In the genomic region with DNA sequence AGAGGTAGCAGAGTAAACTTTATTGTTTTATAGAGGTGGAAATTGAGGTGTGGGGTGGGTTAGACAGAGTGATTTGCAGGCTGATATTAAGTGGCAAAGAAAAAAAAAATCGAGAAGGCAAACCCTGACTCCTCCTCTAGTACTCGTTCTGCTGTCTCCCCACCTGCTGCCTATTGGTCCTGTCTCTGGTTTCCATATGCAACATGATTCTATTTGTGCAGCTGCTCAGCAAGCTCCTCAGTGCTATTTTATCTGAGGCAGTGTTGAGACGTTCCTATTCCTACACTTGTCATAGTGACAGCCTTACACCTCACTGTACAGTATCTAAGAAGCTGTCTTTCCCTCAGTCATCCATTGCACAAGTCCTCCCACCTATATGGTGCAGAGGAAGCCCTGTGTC, we compare ENCODE assay signal across 19 cellular contexts.
"Had no signal": no experiment of that assay in that cellular context is flagged by ENCODE, and none has a peak within 500 bp of the region (broad histone marks: within the 10 kb centered on the region; RNA-seq: fewer than 3 reads in every experiment).

No MANE protein-coding gene starts in this region.

- H3K27ac ChIP-seq: foreskin keratinocyte, left ventricle myocardium inferior, VCaP had no signal

- H3K4me1 Mint-ChIP-seq: activated naive CD8-positive, alpha-beta T cell treated with anti-CD3 and anti-CD28 coated beads, Interleukin-2, amount 50 U/mL, for 24 hours; memory B cell; nephron; stimulated activated effector memory CD8-positive, alpha-beta T cell treated with anti-CD3 and anti-CD28 coated beads, Interleukin-12 subunit alpha, Interleukin-12 subunit beta, amount 100 ng/mL, for 72 hours had no signal

- H3K36me3 ChIP-seq: left ventricle myocardium inferior had no signal

- H3K27me3 ChIP-seq: foreskin keratinocyte had no signal

- H3K27me3 Mint-ChIP-seq: activated naive CD8-positive, alpha-beta T cell treated with anti-CD3 and anti-CD28 coated beads, Interleukin-2, amount 50 U/mL, for 24 hours; memory B cell had no signal

- H3K4me3 ChIP-seq: left ventricle myocardium inferior had no signal

- H3K4me3 Mint-ChIP-seq: activated naive CD4-positive, alpha-beta T cell treated with anti-CD3 and anti-CD28 coated beads for 36 hours; activated naive CD8-positive, alpha-beta T cell treated with anti-CD3 and anti-CD28 coated beads, Interleukin-2, amount 50 U/mL, for 24 hours; memory B cell; nephron; stimulated activated effector memory CD8-positive, alpha-beta T cell treated with anti-CD3 and anti-CD28 coated beads, Interleukin-12 subunit alpha, Interleukin-12 subunit beta, amount 100 ng/mL, for 72 hours had no signal

- H3K9me3 ChIP-seq: left ventricle myocardium inferior had no signal

- H3K4me1 ChIP-seq: foreskin keratinocyte, left ventricle myocardium inferior had no signal

- H3K36me3 Mint-ChIP-seq: stimulated activated effector memory CD8-positive, alpha-beta T cell treated with anti-CD3 and anti-CD28 coated beads, Interleukin-12 subunit alpha, Interleukin-12 subunit beta, amount 100 ng/mL, for 72 hours had no signal

- H3K27ac Mint-ChIP-seq: activated naive CD4-positive, alpha-beta T cell treated with anti-CD3 and anti-CD28 coated beads for 36 hours; activated naive CD8-positive, alpha-beta T cell treated with anti-CD3 and anti-CD28 coated beads, Interleukin-2, amount 50 U/mL, for 24 hours; activated T-helper 2 cell treated with anti-CD3 and anti-CD28 coated beads, Interferon-gamma antibody, Interleukin-2, Interleukin-4, amounts not matched to agents 10 μg/mL and 5 μg/mL and 100 μg/mL, durations not matched to agents 14 hours and 24 hours and 36 hours; memory B cell; nephron; stimulated activated effector memory CD8-positive, alpha-beta T cell treated with anti-CD3 and anti-CD28 coated beads, Interleukin-12 subunit alpha, Interleukin-12 subunit beta, amount 100 ng/mL, for 72 hours had no signal

- H3K9me3 Mint-ChIP-seq: activated naive CD4-positive, alpha-beta T cell treated with anti-CD3 and anti-CD28 coated beads for 36 hours; activated T-helper 2 cell treated with anti-CD3 and anti-CD28 coated beads, Interferon-gamma antibody, Interleukin-2, Interleukin-4, amounts not matched to agents 10 μg/mL and 5 μg/mL and 100 μg/mL, durations not matched to agents 14 hours and 24 hours and 36 hours; stimulated activated effector memory CD8-positive, alpha-beta T cell treated with anti-CD3 and anti-CD28 coated beads, Interleukin-12 subunit alpha, Interleukin-12 subunit beta, amount 100 ng/mL, for 72 hours had no signal

- DNase-seq: activated CD4-positive, alpha-beta T cell treated with anti-CD3 and anti-CD28 coated beads, Interleukin-2, amount 50 U/mL, for 48 hours; activated naive CD4-positive, alpha-beta T cell treated with anti-CD3 and anti-CD28 coated beads for 36 hours; activated naive CD8-positive, alpha-beta T cell treated with anti-CD3 and anti-CD28 coated beads, Interleukin-2, amount 50 U/mL, for 24 hours; aorta; cortex of kidney; effector CD8-positive, alpha-beta T cell; foreskin keratinocyte; glutamatergic neuron; hypothalamus; kidney; left ventricle myocardium inferior; nucleus accumbens; posterior cingulate gyrus; retina had no signal
